In genomic region chr1:115685029-115685705, GRCh38 we compare ENCODE assay signal across 1 cellular context.
TF ChIP-seq lines count a peak whose summit lies in the region.

No MANE protein-coding gene starts in this region.

TF ChIP-seq in K562, 482 proteins besides CTCF, POLR2A, EP300 and RAD21 (continued from another document and continues in another):
- TF ChIP-seq CEBPZ (IDR thresholded peaks at IDR 0.05; ENCODE audit: borderline replicate concordance, low read depth, low read length) (no peak), WHSC1 (IDR thresholded peaks at IDR 0.05; ENCODE audit: low read length) (no peak), MGA (IDR thresholded peaks at IDR 0.05) (peak; percentile 17; the same call in 1 of the 2 replicates), ZNF277 (CRISPR knock-in tag; IDR thresholded peaks at IDR 0.05; ENCODE audit: borderline replicate concordance) (no peak), JUN (IDR thresholded peaks at IDR 0.05; ENCODE audit: borderline replicate concordance, low read depth, low read length) (peak; percentile 19; the same call in 1 of the 2 replicates), JUN (CRISPR knock-in tag; IDR thresholded peaks at IDR 0.05; ENCODE audit: borderline replicate concordance) (no peak), NFXL1 (CRISPR knock-in tag; IDR thresholded peaks at IDR 0.05) (0 out of 2 replicates have a peak, but pooled peaks have one; percentile 29), HNRNPUL1 (IDR thresholded peaks at IDR 0.05; ENCODE audit: low read length) (no peak), SPI1 (IDR thresholded peaks at IDR 0.05; ENCODE audit: borderline replicate concordance, low read depth, low read length) (no peak), TCF15 (CRISPR knock-in tag; IDR thresholded peaks at IDR 0.05) (peak; percentile 62; the same call in 1 of the 2 replicates), USF1 (CRISPR knock-in tag; IDR thresholded peaks at IDR 0.05) (no peak), RREB1 (CRISPR knock-in tag; IDR thresholded peaks at IDR 0.05) (0 out of 2 replicates have a peak, but pooled peaks have one; percentile 84), NR4A1 (CRISPR knock-in tag; IDR thresholded peaks at IDR 0.05) (no peak), NR4A1 (tag; IDR thresholded peaks at IDR 0.05) (no peak), CEBPG (CRISPR knock-in tag; IDR thresholded peaks at IDR 0.05) (peak; percentile 83), CEBPG (tag; conservative IDR thresholded peaks at IDR 0.05 in 1 of 2, IDR thresholded peaks at IDR 0.05 in 1 of 2) (peak; percentile 87 to 95), ETV6 (IDR thresholded peaks at IDR 0.05; ENCODE audit: borderline replicate concordance in 1 of 2, low read depth in 2 of 2, low read length in 1 of 2) (no peak), ETV6 (CRISPR knock-in tag; IDR thresholded peaks at IDR 0.05; ENCODE audit: borderline replicate concordance) (no peak), HMGN3 (IDR thresholded peaks at IDR 0.05; ENCODE audit: borderline replicate concordance, extremely low read depth, insufficient read length, low read depth, low read length) (no peak), EGR1 (conservative IDR thresholded peaks at IDR 0.05) (no peak), HINFP (tag; conservative IDR thresholded peaks at IDR 0.05; ENCODE audit: low read depth) (no peak), ZNF449 (CRISPR knock-in tag; IDR thresholded peaks at IDR 0.05) (peak; percentile 85), ZKSCAN3 (CRISPR knock-in tag; IDR thresholded peaks at IDR 0.05) (0 out of 2 replicates have a peak, but pooled peaks have one; percentile 58)
